1 cellular context compared by ENCODE assay signal in genomic region chr1:92783550-92783949, GRCh38.
TF ChIP-seq lines count a peak whose summit lies in the region.

No MANE protein-coding gene starts in this region.

TF ChIP-seq in IMR-90, 13 proteins besides CTCF, POLR2A, EP300 and RAD21:
- 0 out of 2 replicates have a peak, but pooled peaks have one; percentile 8 for TF ChIP-seq CEBPB (IDR thresholded peaks at IDR 0.05; ENCODE audit: low read depth, low read length)
